In the genomic region with DNA sequence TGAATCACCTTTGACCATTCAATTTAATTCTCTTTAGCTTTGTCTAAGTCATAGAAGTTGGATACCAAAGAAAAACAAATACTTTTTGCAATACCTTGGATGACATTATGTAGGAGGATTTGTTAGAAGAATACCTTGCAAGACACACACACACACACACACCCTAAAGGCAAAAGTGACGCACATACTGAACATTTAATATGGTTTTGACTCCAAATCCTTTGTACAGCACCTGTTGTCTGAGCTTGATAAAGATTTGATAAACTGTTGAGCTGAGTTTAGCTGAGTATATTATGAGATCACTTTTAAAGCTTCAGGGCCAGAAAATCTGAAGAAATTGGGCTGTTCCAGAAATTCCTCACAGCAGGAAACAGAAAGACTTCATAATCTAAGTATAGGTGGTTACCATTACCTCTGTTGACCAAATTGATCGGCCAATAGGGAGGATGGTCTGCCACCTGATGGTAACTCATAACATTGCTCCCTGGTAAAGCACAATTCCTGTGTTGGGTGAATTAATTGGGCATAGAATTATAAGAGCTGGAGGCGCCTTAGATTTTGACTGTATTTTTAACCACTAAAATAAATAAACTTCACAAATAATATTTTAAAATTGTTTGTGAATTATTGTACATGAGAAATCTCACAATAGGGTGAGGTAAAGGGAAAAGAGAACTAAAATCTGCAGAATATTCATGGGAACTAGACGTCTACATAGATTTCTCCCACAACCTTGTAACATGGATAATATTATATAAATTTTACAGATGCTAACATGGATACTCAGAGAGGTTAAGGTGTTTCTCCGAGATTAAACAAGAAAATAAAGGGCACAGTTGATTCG, we compare ENCODE assay signal across 9 cellular contexts. TPM values are rescaled to one million over a fixed set of nuclear protein-coding genes. Genes with fewer than 3 reads are reported as not detected.
A peak's percentile ranks its signal among the peaks of the same experiment; 100 is the strongest.
DNase-seq lines count a peak whose midpoint lies in the region; ATAC-seq and TF ChIP-seq lines count a peak whose summit lies in the region.
"Had no signal": no experiment of that assay in that cellular context is flagged by ENCODE, and none has a peak within 500 bp of the region (broad histone marks: within the 10 kb centered on the region; RNA-seq: fewer than 3 reads in every experiment).

No MANE protein-coding gene starts in this region.

- no peaks in the 10 kb centered on the region for H3K27me3 ChIP-seq in transverse colon

- WGBS in transverse colon (ENCODE audit: low coverage in 1 of 2), 2 donors: 56 to 67% methylated on average over 6 of the region's 6 CpGs

- no peak overlapping the region for H3K4me3 ChIP-seq in GM12875 (ENCODE audit: low read depth, low read length)
- no peak overlapping the region for H3K4me3 ChIP-seq in astrocyte of the cerebellum (ENCODE audit: low read depth, low read length)
- no peak overlapping the region for H3K4me3 ChIP-seq in transverse colon
- H3K4me3 ChIP-seq: skin epidermis had no signal

- peak; percentile 87 for ATAC-seq in HG02759 (IDR thresholded peaks at IDR 0.05; ENCODE audit: unreplicated experiment)

- peak; percentile 69; the same call in 1 of the 2 replicates for TF ChIP-seq CTCF in GM12875 (IDR thresholded peaks at IDR 0.05; ENCODE audit: borderline replicate concordance, insufficient read depth, low read depth, low read length)
- peak; percentile 73 for TF ChIP-seq CTCF in astrocyte of the cerebellum (IDR thresholded peaks at IDR 0.05; ENCODE audit: low read depth, low read length, missing control alignments)
- peak; percentile 40 to 61 (median 60) for TF ChIP-seq CTCF in transverse colon (IDR thresholded peaks at IDR 0.05)

- TF ChIP-seq EP300 in transverse colon (IDR thresholded peaks at IDR 0.05; ENCODE audit: low read depth): no peak

- peaks cover 0 to 5% (median 0%) of the 10 kb centered on the region in 4 donors for H3K4me1 ChIP-seq in transverse colon

- DNase-seq in CD1c-positive myeloid dendritic cell (ENCODE audit: extremely low spot score) (peak; percentile 27), NCI-H2107 treated with DMSO at 0.1 percent for 48 hours (lab: John Stamatoyannopoulos, UW; ENCODE audit: unreplicated experiment) (peak; percentile 30), astrocyte of the cerebellum (ENCODE audit: low read depth) (peak; percentile 28), iris pigment epithelial cell (ENCODE audit: low read depth) (peak; percentile 45), transverse colon (peak; percentile 23), T1000 (lab: John Stamatoyannopoulos, UW) (no peak)

- no peaks in the 10 kb centered on the region for H3K36me3 ChIP-seq in transverse colon

- H3K9me3 ChIP-seq in transverse colon: no peaks in the 10 kb centered on the region

- no peak overlapping the region for H3K27ac ChIP-seq in transverse colon
- H3K27ac ChIP-seq: skin epidermis had no signal

- TF ChIP-seq POLR2A in transverse colon (IDR thresholded peaks at IDR 0.05): no peak

- in situ Hi-C loops in astrocyte of the cerebellum (cut with HindIII; ENCODE audit: low sequenced_read_pairs) (loop anchor here (5.0 kb wide), 1 partner anchor 92 kb away; no protein-coding TSS in a partner anchor), transverse colon (cut with MboI; ENCODE audit: low pct_ligation_motif_present in 1 of 4, low pct_unique_long_range_greater_than_20kb in 1 of 4, low sequenced_read_pairs in 3 of 4) (loop anchor here (5.0 to 10.0 kb wide), 2 partner anchors 75 to 77 kb away; no protein-coding TSS in a partner anchor)

- intact Hi-C loops in transverse colon (cut with DNase I; ENCODE audit: low total_unique reads): loop anchor here (5.0 kb wide), 1 partner anchor 72 kb away; no protein-coding TSS in a partner anchor

RNA-seq across cellular contexts. Expression of gene RPIA, which starts 21.9 kb away (rescaled TPM):
- 10 to 100 TPM in 2 of 4 donors, 1 to 10 TPM in 2; 2.2 to 20.8 (median 9.7) TPM for total RNA-seq in transverse colon

RNA-seq across cellular contexts. Expression of gene EIF2AK3, which starts 42.3 kb away (rescaled TPM):
- total RNA-seq in transverse colon: 10 to 100 TPM; 19.5 to 44.8 (median 32.9) TPM
